In the genomic region with DNA sequence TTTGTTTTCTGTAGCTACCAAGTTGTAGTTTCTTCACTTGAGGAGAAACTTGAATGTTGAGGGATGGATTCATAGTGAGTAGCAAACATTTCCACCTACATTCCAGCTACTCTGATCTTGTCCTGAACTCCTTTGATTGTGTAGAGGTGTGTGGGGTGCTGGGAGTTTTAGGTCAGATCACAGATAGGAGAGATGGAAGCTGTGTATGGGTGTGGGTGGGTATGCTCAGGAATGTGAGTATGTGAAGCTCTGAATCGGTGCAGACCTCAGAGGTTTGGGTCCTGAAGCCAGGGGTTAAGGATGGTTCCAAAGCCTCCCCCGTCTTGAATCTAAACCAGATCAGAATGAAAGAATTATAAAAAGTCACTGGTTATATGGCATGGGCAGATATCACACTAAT, we compare ENCODE assay signal across 16 cellular contexts.
"Had no signal": no experiment of that assay in that cellular context is flagged by ENCODE, and none has a peak within 500 bp of the region (broad histone marks: within the 10 kb centered on the region; RNA-seq: fewer than 3 reads in every experiment).

No MANE protein-coding gene starts in this region.

- H3K9me3 ChIP-seq: esophagus muscularis mucosa, heart left ventricle, ovary, upper lobe of left lung had no signal

- H3K4me1 Mint-ChIP-seq: activated CD4-positive, alpha-beta T cell treated with anti-CD3 and anti-CD28 coated beads, Interleukin-2, amount 10 ng/mL, durations not matched to agents 7 days and 5 days; activated naive CD4-positive, alpha-beta T cell treated with anti-CD3 and anti-CD28 coated beads, Interleukin-2, amount 50 U/mL, for 24 hours; stimulated activated effector memory CD8-positive, alpha-beta T cell treated with anti-CD3 and anti-CD28 coated beads, Interleukin-12 subunit alpha, Interleukin-12 subunit beta, amount 100 ng/mL, for 72 hours had no signal

- H3K27me3 ChIP-seq: brain microvascular endothelial cell, esophagus muscularis mucosa, heart left ventricle, ovary, upper lobe of left lung had no signal

- H3K36me3 Mint-ChIP-seq: activated naive CD4-positive, alpha-beta T cell treated with anti-CD3 and anti-CD28 coated beads, Interleukin-2, amount 50 U/mL, for 24 hours; stimulated activated effector memory CD8-positive, alpha-beta T cell treated with anti-CD3 and anti-CD28 coated beads, Interleukin-12 subunit alpha, Interleukin-12 subunit beta, amount 100 ng/mL, for 72 hours had no signal

- H3K36me3 ChIP-seq: brain microvascular endothelial cell, esophagus muscularis mucosa, heart left ventricle, ovary, upper lobe of left lung had no signal

- H3K4me3 ChIP-seq: esophagus muscularis mucosa, heart left ventricle, ovary, SK-N-MC, upper lobe of left lung had no signal

- H3K9me3 Mint-ChIP-seq: activated CD4-positive, alpha-beta T cell treated with anti-CD3 and anti-CD28 coated beads, Interleukin-2, amount 10 ng/mL, durations not matched to agents 7 days and 5 days; activated naive CD4-positive, alpha-beta T cell treated with anti-CD3 and anti-CD28 coated beads, Interleukin-2, amount 50 U/mL, for 24 hours; nephron progenitor cell; stimulated activated effector memory CD8-positive, alpha-beta T cell treated with anti-CD3 and anti-CD28 coated beads, Interleukin-12 subunit alpha, Interleukin-12 subunit beta, amount 100 ng/mL, for 72 hours; T-helper 1 cell treated with Interleukin-12 subunit alpha and Interleukin-12 subunit beta and Interleukin-4 antibody, amounts not matched to agents 30 μg/mL and 1 μg/mL, for 36 hours had no signal

- ATAC-seq: heart left ventricle; left colon; stimulated activated effector memory CD8-positive, alpha-beta T cell treated with anti-CD3 and anti-CD28 coated beads, Interleukin-12 subunit alpha, Interleukin-12 subunit beta, amount 100 ng/mL, for 72 hours had no signal

- DNase-seq: activated CD4-positive, alpha-beta T cell treated with anti-CD3 and anti-CD28 coated beads, Interleukin-2, amount 10 ng/mL, durations not matched to agents 7 days and 5 days; activated CD4-positive, CD25-positive, alpha-beta regulatory T cell; activated T-cell treated with anti-CD3 and anti-CD28 coated beads for 4 hours; brain microvascular endothelial cell; heart left ventricle; left colon; nephron progenitor cell; ovary; retina; small intestine; upper lobe of left lung had no signal

- H3K27ac ChIP-seq: brain microvascular endothelial cell, esophagus muscularis mucosa, ovary, SK-N-MC had no signal

- H3K27ac Mint-ChIP-seq: activated CD4-positive, alpha-beta T cell treated with anti-CD3 and anti-CD28 coated beads, Interleukin-2, amount 10 ng/mL, durations not matched to agents 7 days and 5 days; activated naive CD4-positive, alpha-beta T cell treated with anti-CD3 and anti-CD28 coated beads, Interleukin-2, amount 50 U/mL, for 24 hours; nephron progenitor cell; stimulated activated effector memory CD8-positive, alpha-beta T cell treated with anti-CD3 and anti-CD28 coated beads, Interleukin-12 subunit alpha, Interleukin-12 subunit beta, amount 100 ng/mL, for 72 hours; T-helper 1 cell treated with Interleukin-12 subunit alpha and Interleukin-12 subunit beta and Interleukin-4 antibody, amounts not matched to agents 30 μg/mL and 1 μg/mL, for 36 hours had no signal

- H3K4me3 Mint-ChIP-seq: activated CD4-positive, alpha-beta T cell treated with anti-CD3 and anti-CD28 coated beads, Interleukin-2, amount 10 ng/mL, durations not matched to agents 7 days and 5 days; activated naive CD4-positive, alpha-beta T cell treated with anti-CD3 and anti-CD28 coated beads, Interleukin-2, amount 50 U/mL, for 24 hours; nephron progenitor cell; stimulated activated effector memory CD8-positive, alpha-beta T cell treated with anti-CD3 and anti-CD28 coated beads, Interleukin-12 subunit alpha, Interleukin-12 subunit beta, amount 100 ng/mL, for 72 hours; T-helper 1 cell treated with Interleukin-12 subunit alpha and Interleukin-12 subunit beta and Interleukin-4 antibody, amounts not matched to agents 30 μg/mL and 1 μg/mL, for 36 hours had no signal
